ENCODE assay signal across 18 cellular contexts in genomic region chr13:77019756-77020155, GRCh38. TPM values are rescaled to one million over a fixed set of nuclear protein-coding genes. Genes with fewer than 3 reads are reported as not detected.
A peak's percentile ranks its signal among the peaks of the same experiment; 100 is the strongest.
DNase-seq lines count a peak whose midpoint lies in the region; ATAC-seq and TF ChIP-seq lines count a peak whose summit lies in the region.
"Had no signal": no experiment of that assay in that cellular context is flagged by ENCODE, and none has a peak within 500 bp of the region (broad histone marks: within the 10 kb centered on the region; RNA-seq: fewer than 3 reads in every experiment).

No MANE protein-coding gene starts in this region.

- TF ChIP-seq CTCF in ascending aorta (IDR thresholded peaks at IDR 0.05), result no peak
- TF ChIP-seq CTCF in mucosa of descending colon (IDR thresholded peaks at IDR 0.05), result no peak
- TF ChIP-seq CTCF in transverse colon (IDR thresholded peaks at IDR 0.05), result no peak

- no peaks in the 10 kb centered on the region for H3K27me3 Mint-ChIP-seq in activated naive CD4-positive, alpha-beta T cell treated with anti-CD3 and anti-CD28 coated beads, Interleukin-2, amount 50 U/mL, for 24 hours
- no peaks in the 10 kb centered on the region for H3K27me3 Mint-ChIP-seq in activated naive CD4-positive, alpha-beta T cell treated with anti-CD3 and anti-CD28 coated beads, Interleukin-2, amount 10 ng/mL, durations not matched to agents 7 days and 5 days
- H3K27me3 Mint-ChIP-seq: IgD-negative memory B cell had no signal

- TF ChIP-seq POLR2A in transverse colon (IDR thresholded peaks at IDR 0.05), result no peak

- CTCF ChIA-PET in activated naive CD4-positive, alpha-beta T cell treated with anti-CD3 and anti-CD28 coated beads, Interleukin-2, amount 10 ng/mL, durations not matched to agents 7 days and 5 days (lab: Charles Lee), result interaction anchor here (0.7 kb wide), 1 partner anchor 33 kb away, joined by 3 read pairs; no protein-coding TSS in a partner anchor

- H3K4me1 Mint-ChIP-seq in activated naive CD4-positive, alpha-beta T cell treated with anti-CD3 and anti-CD28 coated beads, Interleukin-2, amount 50 U/mL, for 24 hours, result peaks cover 92% of the 10 kb centered on the region
- H3K4me1 Mint-ChIP-seq in activated naive CD4-positive, alpha-beta T cell treated with anti-CD3 and anti-CD28 coated beads, Interleukin-2, amount 10 ng/mL, durations not matched to agents 7 days and 5 days, result peaks cover 41% of the 10 kb centered on the region

- no peak for DNase-seq in activated naive CD4-positive, alpha-beta T cell treated with anti-CD3 and anti-CD28 coated beads, Interleukin-2, amount 10 ng/mL, durations not matched to agents 7 days and 5 days
- DNase-seq in ascending aorta (ENCODE audit: low spot score in 2 of 2) (no peak), mucosa of descending colon (no peak), transverse colon (no peak)
- DNase-seq in stimulated activated CD4-positive, alpha-beta T cell treated with anti-CD3 and anti-CD28 coated beads, Interleukin-4, amount 100 ng/mL, for 1 hour, result no peak
- DNase-seq in activated CD4-positive, CD25-positive, alpha-beta regulatory T cell treated with anti-CD3 and anti-CD28 coated beads, Interleukin-2, amount 50 U/mL, for 72 hours, result no peak
- DNase-seq: COR-L47, NCI-H1694, NCI-H2081, NCI-H2171, NCI-H345, NCI-H524 treated with DMSO at 0.1 percent for 48 hours, NCI-H82, Peyer's patch had no signal

- peak overlapping the region; percentile 26 to 79 for H3K27ac ChIP-seq in ascending aorta
- H3K27ac ChIP-seq in transverse colon, result peak overlapping the region in 3 of 4 donors; percentile 47 to 52 (median 52)

- H3K36me3 ChIP-seq in ascending aorta (peaks cover 19 to 30% of the 10 kb centered on the region in 2 donors), mucosa of descending colon (ENCODE audit: low read depth) (no peaks in the 10 kb centered on the region), transverse colon (peaks cover 0 to 26% (median 13%) of the 10 kb centered on the region in 4 donors)

- H3K4me3 ChIP-seq in ascending aorta, result peak overlapping the region; percentile 14 to 36
- no peak overlapping the region for H3K4me3 ChIP-seq in mucosa of descending colon
- H3K4me3 ChIP-seq in transverse colon, result no peak overlapping the region
- H3K4me3 ChIP-seq: Peyer's patch had no signal

- in situ Hi-C loops in transverse colon (cut with MboI; ENCODE audit: low pct_ligation_motif_present in 1 of 4, low pct_unique_long_range_greater_than_20kb in 1 of 4, low sequenced_read_pairs in 3 of 4), result no loop called here

- H3K27me3 ChIP-seq in ascending aorta, result no peaks in the 10 kb centered on the region
- H3K27me3 ChIP-seq in transverse colon, result no peaks in the 10 kb centered on the region
- H3K27me3 ChIP-seq: Peyer's patch had no signal

- peaks cover 14% of the 10 kb centered on the region for H3K36me3 Mint-ChIP-seq in activated naive CD4-positive, alpha-beta T cell treated with anti-CD3 and anti-CD28 coated beads, Interleukin-2, amount 50 U/mL, for 24 hours
- H3K36me3 Mint-ChIP-seq in activated naive CD4-positive, alpha-beta T cell treated with anti-CD3 and anti-CD28 coated beads, Interleukin-2, amount 10 ng/mL, durations not matched to agents 7 days and 5 days, result peaks cover 44% of the 10 kb centered on the region

- ATAC-seq in mucosa of descending colon, result peak; percentile 78
- no peak for ATAC-seq in HG03378 (IDR thresholded peaks at IDR 0.05; ENCODE audit: unreplicated experiment)

- intact Hi-C loops in ascending aorta (cut with DNase I) (loop anchor here (10.0 kb wide), 2 partner anchors 135 to 1475 kb away; partner anchors contain the start of genes KCTD12 and UCHL3), mucosa of descending colon (cut with DNase I, micrococcal nuclease) (no loop called here), transverse colon (cut with DNase I; ENCODE audit: low total_unique reads) (no loop called here)

- no peaks in the 10 kb centered on the region for H3K9me3 Mint-ChIP-seq in activated naive CD4-positive, alpha-beta T cell treated with anti-CD3 and anti-CD28 coated beads, Interleukin-2, amount 50 U/mL, for 24 hours
- H3K9me3 Mint-ChIP-seq in activated naive CD4-positive, alpha-beta T cell treated with anti-CD3 and anti-CD28 coated beads, Interleukin-2, amount 10 ng/mL, durations not matched to agents 7 days and 5 days, result no peaks in the 10 kb centered on the region
- H3K9me3 Mint-ChIP-seq: CD14-positive monocyte, IgD-negative memory B cell had no signal

- no peak overlapping the region for H3K4me3 Mint-ChIP-seq in activated naive CD4-positive, alpha-beta T cell treated with anti-CD3 and anti-CD28 coated beads, Interleukin-2, amount 50 U/mL, for 24 hours
- H3K4me3 Mint-ChIP-seq in activated naive CD4-positive, alpha-beta T cell treated with anti-CD3 and anti-CD28 coated beads, Interleukin-2, amount 10 ng/mL, durations not matched to agents 7 days and 5 days, result no peak overlapping the region
- H3K4me3 Mint-ChIP-seq: CD14-positive monocyte, IgD-negative memory B cell had no signal

- peak overlapping the region; percentile 35 for H3K27ac Mint-ChIP-seq in activated naive CD4-positive, alpha-beta T cell treated with anti-CD3 and anti-CD28 coated beads, Interleukin-2, amount 50 U/mL, for 24 hours
- H3K27ac Mint-ChIP-seq in activated naive CD4-positive, alpha-beta T cell treated with anti-CD3 and anti-CD28 coated beads, Interleukin-2, amount 10 ng/mL, durations not matched to agents 7 days and 5 days, result no peak overlapping the region

- TF ChIP-seq EP300 in transverse colon (IDR thresholded peaks at IDR 0.05; ENCODE audit: low read depth), result no peak

- H3K9me3 ChIP-seq in ascending aorta (no peaks in the 10 kb centered on the region), mucosa of descending colon (no peaks in the 10 kb centered on the region), transverse colon (no peaks in the 10 kb centered on the region)
- H3K9me3 ChIP-seq: Peyer's patch had no signal

- H3K4me1 ChIP-seq in ascending aorta (peaks cover 9 to 49% of the 10 kb centered on the region in 2 donors), mucosa of descending colon (ENCODE audit: low read depth) (peaks cover 57% of the 10 kb centered on the region), transverse colon (peaks cover 37 to 98% (median 67%) of the 10 kb centered on the region in 4 donors)

RNA-seq across cellular contexts. Expression of gene FBXL3, which starts 7.2 kb away (rescaled TPM):
- total RNA-seq in ascending aorta (102 TPM), mucosa of descending colon (10 to 100 TPM; 40.5 to 57.1 (median 56.0) TPM), transverse colon (100 to 1,000 TPM in 1 of 4 donors, 10 to 100 TPM in 3; 23.1 to 111 (median 88.4) TPM)

RNA-seq across cellular contexts. Expression of gene CLN5, which starts 27.9 kb away (rescaled TPM):
- total RNA-seq in ascending aorta, result 2.0 TPM
- total RNA-seq in mucosa of descending colon, result 10 to 100 TPM; 25.5 to 33.5 (median 26.3) TPM
- total RNA-seq in transverse colon, result 10 to 100 TPM in 3 of 4 donors, 1 to 10 TPM in 1; 1.6 to 28.7 (median 21.8) TPM

Comparison
In these comparisons a context has a peak if more than half of its experiments do, and no peak if none do; other contexts are left out.
1. H3K4me3 ChIP-seq: peak in ascending aorta (2 of 2); none in mucosa of descending colon (single experiment) and transverse colon (0 of 4).